In genomic region chr14:21026251-21026987, GRCh38 we compare ENCODE assay signal across 13 cellular contexts. TPM values are rescaled to one million over a fixed set of nuclear protein-coding genes. Genes with fewer than 3 reads are reported as not detected.
A peak's percentile ranks its signal among the peaks of the same experiment; 100 is the strongest.
DNase-seq lines count a peak whose midpoint lies in the region; ATAC-seq and TF ChIP-seq lines count a peak whose summit lies in the region.
"Had no signal": no experiment of that assay in that cellular context is flagged by ENCODE, and none has a peak within 500 bp of the region (broad histone marks: within the 10 kb centered on the region; RNA-seq: fewer than 3 reads in every experiment).

No MANE protein-coding gene starts in this region.

- peak; percentile 94 for DNase-seq in Ammon's horn (ENCODE audit: low spot score)
- DNase-seq in WTC11 (ENCODE audit: low spot score): no peak
- peak in 4 of 5 donors; percentile 53 to 75 (median 66) for DNase-seq in ovary
- DNase-seq in mesenchymal stem cell: no peak
- DNase-seq in NCI-H2029 (lab: John Stamatoyannopoulos, UW): no peak
- no peak for DNase-seq in activated CD8-positive, alpha-beta memory T cell treated with anti-CD3 and anti-CD28 coated beads for 24 hours
- DNase-seq: activated CD8-positive, alpha-beta T cell treated with anti-CD3 and anti-CD28 coated beads, Interleukin-2, amount 10 ng/mL, durations not matched to agents 7 days and 5 days; NCI-H1930; RPMI8226 had no signal

- H2BK5ac ChIP-seq in mesenchymal stem cell (ENCODE audit: low read depth, low read length, poor library complexity, severe bottlenecking): no peak overlapping the region

- H3K18ac ChIP-seq in mesenchymal stem cell (ENCODE audit: low read depth in 1 of 2, low read length in 2 of 2): no peak overlapping the region

- CTCF ChIA-PET in WTC11 (lab: Charles Lee): interaction anchor here (0.6 to 12.2 kb wide), 13 partner anchors 11 to 336 kb away, joined by 3 to 104 read pairs (median 6); partner anchors contain the start of gene ARHGEF40

- H3K4ac ChIP-seq in mesenchymal stem cell (ENCODE audit: low read depth in 1 of 2, low read length in 2 of 2): no peak overlapping the region

- peaks cover 39% of the 10 kb centered on the region for H3K4me1 Mint-ChIP-seq in WTC11

- H3K79me1 ChIP-seq in mesenchymal stem cell (replicated peaks; ENCODE audit: low read length, poor library complexity, severe bottlenecking): no peaks in the 10 kb centered on the region

- H2AK5ac ChIP-seq in mesenchymal stem cell (ENCODE audit: low read length, severe bottlenecking): no peak overlapping the region

- POLR2A ChIA-PET in WTC11 (lab: Charles Lee): interaction anchor here (0.6 to 1.7 kb wide), 6 partner anchors 11 to 56 kb away, joined by 3 to 12 read pairs (median 8); partner anchors contain the start of gene ARHGEF40

- no peak overlapping the region for H2BK120ac ChIP-seq in mesenchymal stem cell (ENCODE audit: low read depth, low read length)

- H3K27ac Mint-ChIP-seq in WTC11: peak overlapping the region; percentile 40; the same call in 1 of the 2 replicates
- H3K27ac Mint-ChIP-seq: activated CD8-positive, alpha-beta T cell treated with anti-CD3 and anti-CD28 coated beads, Interleukin-2, amount 10 ng/mL, durations not matched to agents 7 days and 5 days had no signal

- no peak for TF ChIP-seq POLR2A in ovary (IDR thresholded peaks at IDR 0.05)

- no peak overlapping the region for H2AFZ ChIP-seq in mesenchymal stem cell (ENCODE audit: low read depth, low read length)

- H3K4me1 ChIP-seq in ovary (ENCODE audit: insufficient read depth): peaks cover 9% of the 10 kb centered on the region
- H3K4me1 ChIP-seq in mesenchymal stem cell (ENCODE audit: control insufficient read depth, insufficient read depth, low read depth, low read length): peaks cover 15% of the 10 kb centered on the region

- H3K4me2 ChIP-seq in mesenchymal stem cell (ENCODE audit: low read length, poor library complexity, severe bottlenecking): no peak overlapping the region

- no peaks in the 10 kb centered on the region for H3K9me3 Mint-ChIP-seq in WTC11

- intact Hi-C loops in ovary (cut with DNase I): loop anchor here in 2 of 4 donors (10.0 kb wide), 2 partner anchors 52 to 342 kb away; partner anchors contain the start of genes ANG (in 1 of the 2) and RNASE4 (in 1 of the 2)

- no peak overlapping the region for H4K8ac ChIP-seq in mesenchymal stem cell (ENCODE audit: low read length)

- peak overlapping the region; percentile 37 for H3K4me3 ChIP-seq in iPS-11a (ENCODE audit: low read depth, low read length)
- H3K4me3 ChIP-seq in ovary: peak overlapping the region; percentile 93
- no peak overlapping the region for H3K4me3 ChIP-seq in mesenchymal stem cell (ENCODE audit: insufficient read depth in 1 of 2, low read depth in 1 of 2, low read length in 2 of 2)

- H3K27me3 ChIP-seq in ovary (no peaks in the 10 kb centered on the region), mesenchymal stem cell (ENCODE audit: control insufficient read depth in 1 of 2, insufficient read depth in 1 of 2, low read length in 2 of 2) (peaks cover 55 to 59% of the 10 kb centered on the region in 2 experiments)

- WGBS in ovary, 3 donors: 35 to 40% (median 40%) methylated on average over 8 of the region's 8 CpGs
- WGBS in mesenchymal stem cell: 74% methylated on average over 7 of the region's 8 CpGs

- no peak overlapping the region for H3K14ac ChIP-seq in mesenchymal stem cell (ENCODE audit: low read length in 2 of 2)

- no peak overlapping the region for H4K91ac ChIP-seq in mesenchymal stem cell (ENCODE audit: low read length)

- TF ChIP-seq CTCF in WTC11 (IDR thresholded peaks at IDR 0.05) (no peak), ovary (IDR thresholded peaks at IDR 0.05) (no peak)

- peaks cover 2% of the 10 kb centered on the region; the same call in 1 of the 2 replicates for H3K36me3 Mint-ChIP-seq in WTC11

- H3K9me3 ChIP-seq in ovary (no peaks in the 10 kb centered on the region), mesenchymal stem cell (ENCODE audit: control insufficient read depth, low read length) (no peaks in the 10 kb centered on the region)

- no peak overlapping the region for H3K23ac ChIP-seq in mesenchymal stem cell (ENCODE audit: low read length in 2 of 2)

- H3K9ac ChIP-seq in mesenchymal stem cell (ENCODE audit: low read length): no peak overlapping the region

- no peaks in the 10 kb centered on the region for H3K36me3 ChIP-seq in ovary
- peaks cover 0 to 2% of the 10 kb centered on the region in 2 experiments for H3K36me3 ChIP-seq in mesenchymal stem cell (ENCODE audit: control insufficient read depth in 1 of 2, insufficient read depth in 2 of 2, low read depth in 1 of 2, low read length in 2 of 2)

- H3K27me3 Mint-ChIP-seq in WTC11 (ENCODE audit: low read depth): peaks cover 41% of the 10 kb centered on the region

- H3K27ac ChIP-seq in ovary (peak overlapping the region; percentile 90 to 97), mesenchymal stem cell (ENCODE audit: low read length, poor library complexity, severe bottlenecking) (no peak overlapping the region)
- H3K27ac ChIP-seq: C4-2B had no signal

- peak overlapping the region; percentile 93 for H3K4me3 Mint-ChIP-seq in WTC11
- H3K4me3 Mint-ChIP-seq: activated CD8-positive, alpha-beta T cell treated with anti-CD3 and anti-CD28 coated beads, Interleukin-2, amount 10 ng/mL, durations not matched to agents 7 days and 5 days had no signal

- ATAC-seq in WTC11 (no peak), GM21619 (IDR thresholded peaks at IDR 0.05; ENCODE audit: unreplicated experiment) (no peak)
- ATAC-seq: activated CD8-positive, alpha-beta T cell treated with anti-CD3 and anti-CD28 coated beads, Interleukin-2, amount 10 ng/mL, durations not matched to agents 7 days and 5 days had no signal

- no peak overlapping the region for H2BK12ac ChIP-seq in mesenchymal stem cell (ENCODE audit: low read length in 2 of 2)

- TF ChIP-seq EP300 in ovary (IDR thresholded peaks at IDR 0.05): no peak

- no peak overlapping the region for H2BK15ac ChIP-seq in mesenchymal stem cell (ENCODE audit: low read depth, poor library complexity, severe bottlenecking)

TF ChIP-seq in WTC11, 78 proteins besides CTCF, POLR2A, EP300 and RAD21 (continues in another document):
- TF ChIP-seq SMAD3 (CRISPR knock-in tag; IDR thresholded peaks at IDR 0.05; ENCODE audit: borderline replicate concordance) (no peak), ZNF425 (CRISPR knock-in tag; conservative IDR thresholded peaks at IDR 0.05) (no peak)

RNA-seq across cellular contexts. Expression of gene NDRG2, which starts 1.6 kb away (rescaled TPM):
- total RNA-seq in WTC11 (2021) (28.5 to 32.2 TPM (median 30.1 TPM) in 3 replicates), ovary (100 to 1,000 TPM; 355 to 703 (median 417) TPM)
- 100 to 1,000 TPM; 579 to 585 TPM for polyA plus RNA-seq in ovary
- 1.4 TPM for polyA plus RNA-seq in mesenchymal stem cell (2013, experiment 1 of 2)
- polyA plus RNA-seq in mesenchymal stem cell (2013, experiment 2 of 2): 1.6 TPM

RNA-seq across cellular contexts. Expression of gene TPPP2, which starts 3.6 kb away (rescaled TPM):
- total RNA-seq in WTC11 (2021) (0.35 to 0.60 TPM in 2 of 3 replicates, not detected in the other), ovary (1 to 10 TPM in 5 of 7 donors, under 1 TPM in 1, not detected in 1; 0.72 to 2.5 (median 1.4) TPM)
- polyA plus RNA-seq in ovary: 1 to 10 TPM in 1 of 2 donors, under 1 TPM in 1; 0.62 to 1.1 TPM
- not detected for polyA plus RNA-seq in mesenchymal stem cell (2013, experiment 1 of 2)
- polyA plus RNA-seq in mesenchymal stem cell (2013, experiment 2 of 2): not detected
- total RNA-seq: activated CD8-positive, alpha-beta T cell treated with anti-CD3 and anti-CD28 coated beads, Interleukin-2, amount 10 ng/mL, durations not matched to agents 7 days and 5 days; dermis microvascular lymphatic vessel endothelial cell had no signal

RNA-seq across cellular contexts. Expression of gene RNASE13, which starts 8.2 kb away (rescaled TPM):
- total RNA-seq in WTC11 (2021): not detected in 3 replicates
- total RNA-seq in ovary: not detected
- not detected for polyA plus RNA-seq in ovary
- not detected for polyA plus RNA-seq in mesenchymal stem cell (2013, experiment 1 of 2)
- not detected for polyA plus RNA-seq in mesenchymal stem cell (2013, experiment 2 of 2)
- total RNA-seq: activated CD8-positive, alpha-beta T cell treated with anti-CD3 and anti-CD28 coated beads, Interleukin-2, amount 10 ng/mL, durations not matched to agents 7 days and 5 days; dermis microvascular lymphatic vessel endothelial cell had no signal

RNA-seq across cellular contexts. Expression of gene RNASE7, which starts 15.7 kb away (rescaled TPM):
- total RNA-seq in WTC11 (2021) (not detected in 3 replicates), ovary (not detected)
- polyA plus RNA-seq in ovary: not detected
- not detected for polyA plus RNA-seq in mesenchymal stem cell (2013, experiment 1 of 2)
- polyA plus RNA-seq in mesenchymal stem cell (2013, experiment 2 of 2): not detected
- total RNA-seq: activated CD8-positive, alpha-beta T cell treated with anti-CD3 and anti-CD28 coated beads, Interleukin-2, amount 10 ng/mL, durations not matched to agents 7 days and 5 days; dermis microvascular lymphatic vessel endothelial cell had no signal

RNA-seq across cellular contexts. Expression of gene SLC39A2, which starts 27.3 kb away (rescaled TPM):
- total RNA-seq in WTC11 (2021): 0.14 TPM in 1 of 3 replicates, not detected in the others
- total RNA-seq in ovary: under 1 TPM in 1 of 7 donors, not detected in 6; 0.28 TPM
- polyA plus RNA-seq in ovary: under 1 TPM in 1 of 2 donors, not detected in 1; 0.30 TPM
- not detected for polyA plus RNA-seq in mesenchymal stem cell (2013, experiment 1 of 2)
- not detected for polyA plus RNA-seq in mesenchymal stem cell (2013, experiment 2 of 2)
- total RNA-seq: activated CD8-positive, alpha-beta T cell treated with anti-CD3 and anti-CD28 coated beads, Interleukin-2, amount 10 ng/mL, durations not matched to agents 7 days and 5 days; dermis microvascular lymphatic vessel endothelial cell had no signal

Comparison
In these comparisons a context has a peak if more than half of its experiments do, and no peak if none do; other contexts are left out.
1. DNase-seq: peak in Ammon's horn (single experiment) and ovary (4 of 5); none in WTC11 (single experiment), mesenchymal stem cell (single experiment), NCI-H2029 (single experiment) and activated CD8-positive, alpha-beta memory T cell treated with anti-CD3 and anti-CD28 coated beads for 24 hours (single experiment).
2. H3K4me3 ChIP-seq: peak in iPS-11a (single experiment) and ovary (single experiment); none in mesenchymal stem cell (0 of 2).
3. RNA of gene NDRG2, which starts 1.6 kb away (total RNA-seq): 355 to 703 TPM in ovary; 28.5 to 32.2 TPM in WTC11; every median in the first group is over 10 times any median in the second.